ENCODE assay signal across 8 cellular contexts in the genomic region with DNA sequence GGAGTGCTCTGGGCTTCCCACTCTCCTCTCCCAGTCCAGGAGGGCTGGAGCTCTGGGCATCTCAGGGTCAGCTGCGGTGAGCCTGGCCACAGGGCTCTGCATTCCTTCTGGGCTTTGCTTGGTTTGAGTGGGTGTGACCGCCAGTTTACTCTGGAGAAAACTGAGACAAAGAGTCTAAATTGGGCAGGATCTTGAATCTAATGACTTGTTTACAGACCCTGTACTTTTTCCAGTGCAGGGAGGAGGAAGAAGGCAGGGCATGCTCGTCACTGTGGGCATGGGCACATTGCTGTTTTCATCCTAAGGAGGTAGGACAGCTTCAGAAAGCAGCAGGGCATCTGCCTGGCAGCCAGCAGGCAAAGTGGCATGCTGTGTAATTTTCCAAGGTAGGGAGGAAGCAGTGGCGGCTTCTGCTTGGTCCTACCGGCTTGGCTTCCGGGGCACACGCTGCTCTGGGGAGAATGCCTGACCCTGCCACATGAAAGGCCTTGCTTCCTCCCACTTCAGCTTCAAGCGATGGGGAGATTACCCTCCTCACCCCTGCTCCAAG. TPM values are rescaled to one million over a fixed set of nuclear protein-coding genes. Genes with fewer than 3 reads are reported as not detected.
DNase-seq lines count a peak whose midpoint lies in the region; ATAC-seq and TF ChIP-seq lines count a peak whose summit lies in the region.

No MANE protein-coding gene starts in this region.

- ATAC-seq in CD4-positive, alpha-beta T cell (ENCODE audit: poor library complexity), result peak; percentile 70
- ATAC-seq in HG03139 (IDR thresholded peaks at IDR 0.05; ENCODE audit: unreplicated experiment) (peak; percentile 35), right lobe of liver (peak in 3 of 4 donors; percentile 3 to 16 (median 9)), HG02763 (IDR thresholded peaks at IDR 0.05; ENCODE audit: unreplicated experiment) (no peak)

- no peaks in the 10 kb centered on the region for H3K27me3 ChIP-seq in CD4-positive, alpha-beta T cell (ENCODE audit: control insufficient read depth, insufficient read depth, low read length)
- no peaks in the 10 kb centered on the region for H3K27me3 ChIP-seq in right lobe of liver

- no peak for TF ChIP-seq POLR2A in right lobe of liver (IDR thresholded peaks at IDR 0.05)

- peaks cover 100% of the 10 kb centered on the region for H3K4me1 Mint-ChIP-seq in CD4-positive, alpha-beta T cell (ENCODE audit: low read depth)
- H3K4me1 Mint-ChIP-seq in activated naive CD4-positive, alpha-beta T cell treated with anti-CD3 and anti-CD28 coated beads for 36 hours (ENCODE audit: low read depth), result peaks cover 97% of the 10 kb centered on the region
- H3K4me1 Mint-ChIP-seq in type B pancreatic cell (ENCODE audit: unreplicated experiment), result peaks cover 68% of the 10 kb centered on the region

- peak overlapping the region; percentile 67 for H3K4me3 Mint-ChIP-seq in CD4-positive, alpha-beta T cell
- H3K4me3 Mint-ChIP-seq in activated naive CD4-positive, alpha-beta T cell treated with anti-CD3 and anti-CD28 coated beads for 36 hours, result peak overlapping the region; percentile 71
- H3K4me3 Mint-ChIP-seq in type B pancreatic cell, result peak overlapping the region; percentile 79

- TF ChIP-seq CTCF in CD4-positive, alpha-beta T cell (IDR thresholded peaks at IDR 0.05), result no peak
- no peak for TF ChIP-seq CTCF in right lobe of liver (IDR thresholded peaks at IDR 0.05)
- TF ChIP-seq CTCF in type B pancreatic cell (conservative IDR thresholded peaks at IDR 0.05), result no peak

- peak overlapping the region; percentile 84 for H3K27ac ChIP-seq in CD4-positive, alpha-beta T cell (ENCODE audit: low read depth, low read length)
- H3K27ac ChIP-seq in right lobe of liver, result peak overlapping the region; percentile 36 to 76 (median 58)

- no peak overlapping the region for H3K4me3 ChIP-seq in right lobe of liver

- H3K9me3 Mint-ChIP-seq in CD4-positive, alpha-beta T cell, result no peaks in the 10 kb centered on the region
- H3K9me3 Mint-ChIP-seq in activated naive CD4-positive, alpha-beta T cell treated with anti-CD3 and anti-CD28 coated beads for 36 hours, result peaks cover 7% of the 10 kb centered on the region
- H3K9me3 Mint-ChIP-seq in type B pancreatic cell, result peaks cover 9% of the 10 kb centered on the region

- peak overlapping the region; percentile 90 for H3K27ac Mint-ChIP-seq in CD4-positive, alpha-beta T cell
- peak overlapping the region; percentile 96 for H3K27ac Mint-ChIP-seq in activated naive CD4-positive, alpha-beta T cell treated with anti-CD3 and anti-CD28 coated beads for 36 hours
- peak overlapping the region; percentile 98 for H3K27ac Mint-ChIP-seq in type B pancreatic cell

- H3K27me3 Mint-ChIP-seq in CD4-positive, alpha-beta T cell, result no peaks in the 10 kb centered on the region
- H3K27me3 Mint-ChIP-seq in activated naive CD4-positive, alpha-beta T cell treated with anti-CD3 and anti-CD28 coated beads for 36 hours (ENCODE audit: low read depth), result no peaks in the 10 kb centered on the region
- peaks cover 12% of the 10 kb centered on the region for H3K27me3 Mint-ChIP-seq in type B pancreatic cell

- 14% methylated on average over 1 of the region's 8 CpGs for WGBS in right lobe of liver (ENCODE audit: insufficient coverage, low coverage, low lambda C conversion rate, missing lambda C conversion rate)

- CTCF ChIA-PET in CD4-positive, alpha-beta T cell (lab: Charles Lee), result interaction anchor here (0.8 to 1.3 kb wide), 5 partner anchors 9 to 41 kb away, joined by 3 to 4 read pairs (median 3); partner anchors contain the start of gene FLI1
- CTCF ChIA-PET in activated naive CD4-positive, alpha-beta T cell treated with anti-CD3 and anti-CD28 coated beads for 36 hours (lab: Charles Lee), result interaction anchor here (0.9 to 1.3 kb wide), 3 partner anchors 9 to 114 kb away, joined by 3 to 4 read pairs (median 4); no protein-coding TSS in a partner anchor

- POLR2A ChIA-PET in CD4-positive, alpha-beta T cell (lab: Charles Lee), result interaction anchor here (0.6 to 4.0 kb wide), 17 partner anchors 9 to 667 kb away, joined by 3 to 26 read pairs (median 5); partner anchors contain the start of gene FLI1

- H3K36me3 Mint-ChIP-seq in CD4-positive, alpha-beta T cell (ENCODE audit: low read depth), result peaks cover 20% of the 10 kb centered on the region
- H3K36me3 Mint-ChIP-seq in activated naive CD4-positive, alpha-beta T cell treated with anti-CD3 and anti-CD28 coated beads for 36 hours (ENCODE audit: low read depth), result peaks cover 9% of the 10 kb centered on the region
- peaks cover 12% of the 10 kb centered on the region for H3K36me3 Mint-ChIP-seq in type B pancreatic cell

- DNase-seq in CD4-positive, alpha-beta T cell, result peak in 7 of 10 experiments; percentile 25 to 65 (median 52)
- peak; percentile 80 for DNase-seq in activated naive CD4-positive, alpha-beta T cell treated with anti-CD3 and anti-CD28 coated beads for 36 hours
- DNase-seq in right lobe of liver, result peak in 1 of 3 donors; percentile 39
- DNase-seq in type B pancreatic cell (ENCODE audit: extremely low spot score, unreplicated experiment), result no peak
- no peak for DNase-seq in ureter (ENCODE audit: low spot score)
- no peak for DNase-seq in D341Med (ENCODE audit: low spot score)

- H3K36me3 ChIP-seq in right lobe of liver, result no peaks in the 10 kb centered on the region

- no peaks in the 10 kb centered on the region for H3K9me3 ChIP-seq in CD4-positive, alpha-beta T cell (ENCODE audit: control insufficient read depth, low read length)
- H3K9me3 ChIP-seq in right lobe of liver, result no peaks in the 10 kb centered on the region

- intact Hi-C loops in CD4-positive, alpha-beta T cell (cut with DNase I, micrococcal nuclease), result loop anchor here (1.0 to 2.0 kb wide), 7 partner anchors 9 to 40 kb away; partner anchors contain the start of gene FLI1 (in 1 of the 2)
- intact Hi-C loops in activated naive CD4-positive, alpha-beta T cell treated with anti-CD3 and anti-CD28 coated beads for 36 hours (cut with micrococcal nuclease), result loop anchor here (1.0 to 5.0 kb wide), 5 partner anchors 9 to 429 kb away; no protein-coding TSS in a partner anchor
- intact Hi-C loops in right lobe of liver (cut with DNase I), result no loop called here

- peaks cover 0 to 4% (median 2%) of the 10 kb centered on the region in 4 donors for H3K4me1 ChIP-seq in right lobe of liver

RNA-seq across cellular contexts. Expression of gene FLI1, which starts 22.9 kb away (rescaled TPM):
- total RNA-seq in CD4-positive, alpha-beta T cell, result 10 to 100 TPM; 56.6 to 60.4 TPM
- total RNA-seq in activated naive CD4-positive, alpha-beta T cell treated with anti-CD3 and anti-CD28 coated beads for 36 hours, result 10 to 100 TPM; 64.0 to 65.0 TPM
- total RNA-seq in right lobe of liver (1 to 10 TPM; 3.8 to 7.9 (median 6.2) TPM), type B pancreatic cell (ENCODE audit: low replicate concordance) (2.4 and 20.2 TPM in 2 replicates), ureter (19.1 TPM)

Comparison
In these comparisons a context has a peak if more than half of its experiments do, and no peak if none do; other contexts are left out.
1. DNase-seq: peak in CD4-positive, alpha-beta T cell (7 of 10) and activated naive CD4-positive, alpha-beta T cell treated with anti-CD3 and anti-CD28 coated beads for 36 hours (single experiment); none in type B pancreatic cell (single experiment), ureter (single experiment) and D341Med (single experiment).
2. intact Hi-C loops: an anchor here in CD4-positive, alpha-beta T cell (1.0 to 2.0 kb wide) and activated naive CD4-positive, alpha-beta T cell treated with anti-CD3 and anti-CD28 coated beads for 36 hours (1.0 to 5.0 kb wide); none called in right lobe of liver.
3. Peak in every context shown above with its lines, with median percentiles within 50 percentile points of each other: H3K27ac Mint-ChIP-seq and H3K4me3 Mint-ChIP-seq.